8 cellular contexts compared by ENCODE assay signal in genomic region chr9:109894921-109895758, GRCh38.
DNase-seq lines count a peak whose midpoint lies in the region; ATAC-seq and TF ChIP-seq lines count a peak whose summit lies in the region.

No MANE protein-coding gene starts in this region.

- peak overlapping the region; percentile 92 for H3K27ac Mint-ChIP-seq in activated CD4-positive, alpha-beta T cell treated with anti-CD3 and anti-CD28 coated beads, Interleukin-2, amount 10 ng/mL, durations not matched to agents 24 days and 14 days
- H3K27ac Mint-ChIP-seq in activated CD8-positive, alpha-beta T cell treated with anti-CD3 and anti-CD28 coated beads, Interleukin-2, amount 10 ng/mL, durations not matched to agents 7 days and 5 days, result no peak overlapping the region
- H3K27ac Mint-ChIP-seq in CD4-positive, alpha-beta T cell, result no peak overlapping the region

- H3K4me3 ChIP-seq in smooth muscle cell (no peak overlapping the region), prostate gland (no peak overlapping the region)

- intact Hi-C loops in activated CD4-positive, alpha-beta T cell treated with anti-CD3 and anti-CD28 coated beads, Interleukin-2, amount 10 ng/mL, durations not matched to agents 24 days and 14 days (cut with micrococcal nuclease), result loop anchor here (1.0 to 2.0 kb wide), 7 partner anchors 9 to 431 kb away; partner anchors contain the start of gene TXN
- intact Hi-C loops in prostate gland (cut with DNase I), result no loop called here
- intact Hi-C loops in CD4-positive, alpha-beta T cell (cut with DNase I, micrococcal nuclease), result no loop called here

- H3K4me2 ChIP-seq in smooth muscle cell, result no peak overlapping the region

- H3F3A ChIP-seq in smooth muscle cell (ENCODE audit: low read depth), result peaks cover 6% of the 10 kb centered on the region

- peak overlapping the region; percentile 56 for H3K4me3 Mint-ChIP-seq in activated CD4-positive, alpha-beta T cell treated with anti-CD3 and anti-CD28 coated beads, Interleukin-2, amount 10 ng/mL, durations not matched to agents 24 days and 14 days
- H3K4me3 Mint-ChIP-seq in activated CD8-positive, alpha-beta T cell treated with anti-CD3 and anti-CD28 coated beads, Interleukin-2, amount 10 ng/mL, durations not matched to agents 7 days and 5 days, result no peak overlapping the region
- no peak overlapping the region for H3K4me3 Mint-ChIP-seq in CD4-positive, alpha-beta T cell

- H4K20me1 ChIP-seq in smooth muscle cell (ENCODE audit: low read depth), result peaks cover 8% of the 10 kb centered on the region

- H3K36me3 ChIP-seq in smooth muscle cell (ENCODE audit: low read depth), result no peaks in the 10 kb centered on the region
- H3K36me3 ChIP-seq in prostate gland, result no peaks in the 10 kb centered on the region

- H3K27me3 ChIP-seq in smooth muscle cell (ENCODE audit: low read depth) (no peaks in the 10 kb centered on the region), prostate gland (replicated peaks; ENCODE audit: insufficient read depth) (no peaks in the 10 kb centered on the region)
- no peaks in the 10 kb centered on the region for H3K27me3 ChIP-seq in CD4-positive, alpha-beta T cell (ENCODE audit: control insufficient read depth, insufficient read depth, low read length)

- no peaks in the 10 kb centered on the region for H3K27me3 Mint-ChIP-seq in activated CD4-positive, alpha-beta T cell treated with anti-CD3 and anti-CD28 coated beads, Interleukin-2, amount 10 ng/mL, durations not matched to agents 24 days and 14 days
- H3K27me3 Mint-ChIP-seq in activated CD8-positive, alpha-beta T cell treated with anti-CD3 and anti-CD28 coated beads, Interleukin-2, amount 10 ng/mL, durations not matched to agents 7 days and 5 days (ENCODE audit: low read depth), result peaks cover 10% of the 10 kb centered on the region
- H3K27me3 Mint-ChIP-seq in CD4-positive, alpha-beta T cell, result peaks cover 4% of the 10 kb centered on the region

- H3K9me3 ChIP-seq in smooth muscle cell (replicated peaks; ENCODE audit: low read depth) (no peaks in the 10 kb centered on the region), prostate gland (no peaks in the 10 kb centered on the region)
- no peaks in the 10 kb centered on the region for H3K9me3 ChIP-seq in CD4-positive, alpha-beta T cell (ENCODE audit: control insufficient read depth, low read length)

- no peak overlapping the region for H3K9ac ChIP-seq in smooth muscle cell (ENCODE audit: low read depth)

- H2AFZ ChIP-seq in smooth muscle cell (ENCODE audit: low read depth), result no peak overlapping the region

- peaks cover 3% of the 10 kb centered on the region for H3K9me3 Mint-ChIP-seq in activated CD4-positive, alpha-beta T cell treated with anti-CD3 and anti-CD28 coated beads, Interleukin-2, amount 10 ng/mL, durations not matched to agents 24 days and 14 days
- no peaks in the 10 kb centered on the region for H3K9me3 Mint-ChIP-seq in activated CD8-positive, alpha-beta T cell treated with anti-CD3 and anti-CD28 coated beads, Interleukin-2, amount 10 ng/mL, durations not matched to agents 7 days and 5 days (ENCODE audit: insufficient read depth)
- no peaks in the 10 kb centered on the region for H3K9me3 Mint-ChIP-seq in CD4-positive, alpha-beta T cell

- H3K4me1 Mint-ChIP-seq in activated CD4-positive, alpha-beta T cell treated with anti-CD3 and anti-CD28 coated beads, Interleukin-2, amount 10 ng/mL, durations not matched to agents 24 days and 14 days, result peaks cover 53% of the 10 kb centered on the region
- peaks cover 15% of the 10 kb centered on the region for H3K4me1 Mint-ChIP-seq in activated CD8-positive, alpha-beta T cell treated with anti-CD3 and anti-CD28 coated beads, Interleukin-2, amount 10 ng/mL, durations not matched to agents 7 days and 5 days (ENCODE audit: low read depth)
- no peaks in the 10 kb centered on the region for H3K4me1 Mint-ChIP-seq in CD4-positive, alpha-beta T cell (ENCODE audit: low read depth)

- CTCF ChIA-PET in activated CD8-positive, alpha-beta T cell treated with anti-CD3 and anti-CD28 coated beads, Interleukin-2, amount 10 ng/mL, durations not matched to agents 7 days and 5 days (lab: Charles Lee), result interaction anchor here (0.9 kb wide), 1 partner anchor 8 kb away, joined by 3 read pairs; no protein-coding TSS in a partner anchor
- CTCF ChIA-PET in CD4-positive, alpha-beta T cell (lab: Charles Lee), result interaction anchor here (0.5 kb wide), 1 partner anchor 8 kb away, joined by 3 read pairs; no protein-coding TSS in a partner anchor

- peaks cover 4% of the 10 kb centered on the region for H3K36me3 Mint-ChIP-seq in activated CD4-positive, alpha-beta T cell treated with anti-CD3 and anti-CD28 coated beads, Interleukin-2, amount 10 ng/mL, durations not matched to agents 24 days and 14 days (ENCODE audit: low read depth)
- H3K36me3 Mint-ChIP-seq in activated CD8-positive, alpha-beta T cell treated with anti-CD3 and anti-CD28 coated beads, Interleukin-2, amount 10 ng/mL, durations not matched to agents 7 days and 5 days (ENCODE audit: low read depth), result no peaks in the 10 kb centered on the region
- H3K36me3 Mint-ChIP-seq in CD4-positive, alpha-beta T cell (ENCODE audit: low read depth), result no peaks in the 10 kb centered on the region

- H3K4me1 ChIP-seq in smooth muscle cell (ENCODE audit: low read depth), result no peaks in the 10 kb centered on the region
- H3K4me1 ChIP-seq in prostate gland (replicated peaks), result no peaks in the 10 kb centered on the region

- H3K27ac ChIP-seq in smooth muscle cell (ENCODE audit: low read depth), result peak overlapping the region; percentile 64
- no peak overlapping the region for H3K27ac ChIP-seq in prostate gland
- H3K27ac ChIP-seq in CD4-positive, alpha-beta T cell (ENCODE audit: low read depth, low read length), result no peak overlapping the region

- ATAC-seq in HG02981 (IDR thresholded peaks at IDR 0.05; ENCODE audit: unreplicated experiment), result peak; percentile 58
- peak; percentile 33 for ATAC-seq in activated CD8-positive, alpha-beta T cell treated with anti-CD3 and anti-CD28 coated beads, Interleukin-2, amount 10 ng/mL, durations not matched to agents 7 days and 5 days
- no peak for ATAC-seq in CD4-positive, alpha-beta T cell (ENCODE audit: poor library complexity)

- H3K79me2 ChIP-seq in smooth muscle cell (ENCODE audit: low read depth), result no peaks in the 10 kb centered on the region

- WGBS in smooth muscle cell (ENCODE audit: low lambda C conversion rate), result 68% methylated on average over 6 of the region's 6 CpGs
- WGBS in prostate gland, result 55% methylated on average over 6 of the region's 6 CpGs

- POLR2A ChIA-PET in activated CD8-positive, alpha-beta T cell treated with anti-CD3 and anti-CD28 coated beads, Interleukin-2, amount 10 ng/mL, durations not matched to agents 7 days and 5 days (lab: Charles Lee), result interaction anchor here (0.7 kb wide), 1 partner anchor 217 kb away, joined by 3 read pairs; no protein-coding TSS in a partner anchor
- POLR2A ChIA-PET in CD4-positive, alpha-beta T cell (lab: Charles Lee), result no interaction called here

- peak; percentile 80 for DNase-seq in activated CD4-positive, alpha-beta T cell treated with anti-CD3 and anti-CD28 coated beads, Interleukin-2, amount 10 ng/mL, durations not matched to agents 24 days and 14 days
- DNase-seq in activated CD4-positive, alpha-beta T cell treated with anti-CD3 and anti-CD28 coated beads, Interleukin-2, amount 50 U/mL, for 1 hour, result no peak
- DNase-seq in activated CD8-positive, alpha-beta T cell treated with anti-CD3 and anti-CD28 coated beads, Interleukin-2, amount 10 ng/mL, durations not matched to agents 7 days and 5 days, result no peak
- no peak for DNase-seq in smooth muscle cell (lab: John Stamatoyannopoulos, UW; ENCODE audit: unreplicated experiment)
- DNase-seq in NCI-H446 (lab: John Stamatoyannopoulos, UW), result no peak
- DNase-seq in prostate gland (ENCODE audit: low spot score), result no peak
- no peak for DNase-seq in CD4-positive, alpha-beta T cell

- TF ChIP-seq POLR2A in prostate gland (IDR thresholded peaks at IDR 0.05), result no peak

- no peak for TF ChIP-seq CTCF in smooth muscle cell (IDR thresholded peaks at IDR 0.05; ENCODE audit: borderline replicate concordance, insufficient read depth, poor library complexity, severe bottlenecking)
- TF ChIP-seq CTCF in prostate gland (IDR thresholded peaks at IDR 0.05), result no peak
- TF ChIP-seq CTCF in CD4-positive, alpha-beta T cell (IDR thresholded peaks at IDR 0.05), result no peak
